1 cellular context compared by ENCODE assay signal in the genomic region with DNA sequence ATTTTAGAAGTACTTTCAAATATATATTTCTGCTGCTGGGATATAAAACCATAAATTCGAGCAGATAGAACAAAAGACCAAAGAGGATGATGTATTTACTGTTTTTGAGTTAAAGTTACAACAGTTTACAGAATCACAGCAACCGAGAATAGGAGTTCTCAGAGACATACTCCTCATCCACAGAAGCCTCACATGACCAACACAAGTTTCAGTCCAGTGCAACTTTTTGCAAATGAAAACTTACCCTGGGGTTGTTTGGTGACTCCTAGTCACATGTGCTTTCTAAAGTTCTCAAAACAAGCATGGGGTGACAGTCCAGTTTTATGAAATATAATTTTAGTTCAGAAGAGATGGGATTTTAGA.
TF ChIP-seq lines count a peak whose summit lies in the region.

No MANE protein-coding gene starts in this region.

TF ChIP-seq in GM12878, 131 proteins besides CTCF, POLR2A, EP300 and RAD21 (continued from another document and continues in another):
- TF ChIP-seq E2F4 (IDR thresholded peaks at IDR 0.05; ENCODE audit: low read depth, low read length): no peak
- TF ChIP-seq EZH2 (IDR thresholded peaks at IDR 0.05; ENCODE audit: borderline replicate concordance, control insufficient read depth, low read depth, low read length): no peak
- TF ChIP-seq TCF12 (IDR thresholded peaks at IDR 0.05; ENCODE audit: low read depth, low read length): 0 out of 2 replicates have a peak, but pooled peaks have one; percentile 6
- TF ChIP-seq MEF2A (IDR thresholded peaks at IDR 0.05; ENCODE audit: insufficient read depth, low read depth, low read length): no peak
- no peak for TF ChIP-seq LARP7 (IDR thresholded peaks at IDR 0.05)
- no peak for TF ChIP-seq SIX5 (IDR thresholded peaks at IDR 0.05; ENCODE audit: low read depth, low read length, severe bottlenecking)
- TF ChIP-seq RELA (IDR thresholded peaks at IDR 0.05; ENCODE audit: borderline replicate concordance, partially characterized antibody): no peak
- no peak for TF ChIP-seq ZNF24 (IDR thresholded peaks at IDR 0.05)
- no peak for TF ChIP-seq ZNF622 (IDR thresholded peaks at IDR 0.05)
- no peak for TF ChIP-seq RB1 (IDR thresholded peaks at IDR 0.05; ENCODE audit: borderline replicate concordance)
- TF ChIP-seq SMAD1 (IDR thresholded peaks at IDR 0.05; ENCODE audit: low read depth, partially characterized antibody): no peak
- TF ChIP-seq, protein P1, sequence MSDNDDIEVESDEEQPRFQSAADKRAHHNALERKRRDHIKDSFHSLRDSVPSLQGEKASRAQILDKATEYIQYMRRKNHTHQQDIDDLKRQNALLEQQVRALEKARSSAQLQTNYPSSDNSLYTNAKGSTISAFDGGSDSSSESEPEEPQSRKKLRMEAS (IDR thresholded peaks at IDR 0.05; ENCODE audit: low read depth, low read length): peak; percentile 41; the same call in 1 of the 2 replicates
- TF ChIP-seq ASH2L (IDR thresholded peaks at IDR 0.05; ENCODE audit: borderline replicate concordance, low read depth): no peak
- no peak for TF ChIP-seq CBFB (IDR thresholded peaks at IDR 0.05; ENCODE audit: low read depth)
- no peak for TF ChIP-seq ZBTB4 (CRISPR knock-in tag; IDR thresholded peaks at IDR 0.05)
- TF ChIP-seq SMARCA5 (IDR thresholded peaks at IDR 0.05): no peak
- TF ChIP-seq NBN (IDR thresholded peaks at IDR 0.05): no peak
- TF ChIP-seq PAX8 (IDR thresholded peaks at IDR 0.05): no peak
- no peak for TF ChIP-seq TARDBP (IDR thresholded peaks at IDR 0.05; ENCODE audit: borderline replicate concordance)
- TF ChIP-seq KAT2A (conservative IDR thresholded peaks at IDR 0.05; ENCODE audit: control insufficient read depth, low read depth, low read length): no peak
- TF ChIP-seq ZNF207 (IDR thresholded peaks at IDR 0.05; ENCODE audit: borderline replicate concordance): no peak
- no peak for TF ChIP-seq BCL11A (IDR thresholded peaks at IDR 0.05; ENCODE audit: low read depth, low read length)
- TF ChIP-seq CHD2 (IDR thresholded peaks at IDR 0.05; ENCODE audit: borderline replicate concordance, low read depth, low read length): no peak
- TF ChIP-seq EGR1 (IDR thresholded peaks at IDR 0.05; ENCODE audit: borderline replicate concordance in 1 of 2, low read depth in 2 of 2, low read length in 2 of 2): no peak
- TF ChIP-seq WRNIP1 (IDR thresholded peaks at IDR 0.05; ENCODE audit: borderline replicate concordance, low read depth, low read length): no peak
- no peak for TF ChIP-seq TCF3 (IDR thresholded peaks at IDR 0.05; ENCODE audit: borderline replicate concordance, insufficient read depth, low read depth, low read length)
- TF ChIP-seq HDGF (IDR thresholded peaks at IDR 0.05): no peak
- no peak for TF ChIP-seq IKZF1 (conservative IDR thresholded peaks at IDR 0.05)
- peak; percentile 52; the same call in 1 of the 2 replicates for TF ChIP-seq MXI1 (IDR thresholded peaks at IDR 0.05; ENCODE audit: low read depth, low read length)
- TF ChIP-seq ATF7 (IDR thresholded peaks at IDR 0.05; ENCODE audit: low read depth): peak; percentile 22; the same call in 1 of the 2 replicates
- no peak for TF ChIP-seq PAX5 (IDR thresholded peaks at IDR 0.05; ENCODE audit: borderline replicate concordance, low read depth, low read length)
- TF ChIP-seq SMAD5 (IDR thresholded peaks at IDR 0.05; ENCODE audit: low read depth): no peak
- TF ChIP-seq SMC3 (IDR thresholded peaks at IDR 0.05; ENCODE audit: borderline replicate concordance, low read length): no peak
- no peak for TF ChIP-seq NFYA (IDR thresholded peaks at IDR 0.05; ENCODE audit: borderline replicate concordance, low read depth, low read length)
- TF ChIP-seq SRF (IDR thresholded peaks at IDR 0.05; ENCODE audit: low read depth in 2 of 2, low read length in 2 of 2): no peak
- no peak for TF ChIP-seq ZSCAN29 (IDR thresholded peaks at IDR 0.05)
- no peak for TF ChIP-seq ZBED1 (IDR thresholded peaks at IDR 0.05; ENCODE audit: borderline replicate concordance)
- no peak for TF ChIP-seq BACH1 (IDR thresholded peaks at IDR 0.05; ENCODE audit: borderline replicate concordance)
- no peak for TF ChIP-seq FOXK2 (IDR thresholded peaks at IDR 0.05)
- TF ChIP-seq JUNB (IDR thresholded peaks at IDR 0.05): no peak
- no peak for TF ChIP-seq SUZ12 (IDR thresholded peaks at IDR 0.05; ENCODE audit: unreplicated experiment)
- TF ChIP-seq, protein P2, sequence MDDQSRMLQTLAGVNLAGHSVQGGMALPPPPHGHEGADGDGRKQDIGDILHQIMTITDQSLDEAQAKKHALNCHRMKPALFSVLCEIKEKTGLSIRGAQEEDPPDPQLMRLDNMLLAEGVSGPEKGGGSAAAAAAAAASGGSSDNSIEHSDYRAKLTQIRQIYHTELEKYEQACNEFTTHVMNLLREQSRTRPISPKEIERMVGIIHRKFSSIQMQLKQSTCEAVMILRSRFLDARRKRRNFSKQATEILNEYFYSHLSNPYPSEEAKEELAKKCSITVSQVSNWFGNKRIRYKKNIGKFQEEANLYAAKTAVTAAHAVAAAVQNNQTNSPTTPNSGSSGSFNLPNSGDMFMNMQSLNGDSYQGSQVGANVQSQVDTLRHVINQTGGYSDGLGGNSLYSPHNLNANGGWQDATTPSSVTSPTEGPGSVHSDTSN (IDR thresholded peaks at IDR 0.05; ENCODE audit: insufficient replicate concordance, low read depth, low read length): no peak
- TF ChIP-seq IRF4 (IDR thresholded peaks at IDR 0.05; ENCODE audit: low read depth, low read length): no peak
- no peak for TF ChIP-seq ZZZ3 (IDR thresholded peaks at IDR 0.05; ENCODE audit: control insufficient read depth, insufficient read length, low read depth)
- no peak for TF ChIP-seq MTA2 (IDR thresholded peaks at IDR 0.05; ENCODE audit: low read depth)
- TF ChIP-seq IKZF2 (IDR thresholded peaks at IDR 0.05): no peak
- TF ChIP-seq STAT1 (conservative IDR thresholded peaks at IDR 0.05): no peak
- TF ChIP-seq NR2C1 (IDR thresholded peaks at IDR 0.05): no peak
- TF ChIP-seq, protein P3, sequence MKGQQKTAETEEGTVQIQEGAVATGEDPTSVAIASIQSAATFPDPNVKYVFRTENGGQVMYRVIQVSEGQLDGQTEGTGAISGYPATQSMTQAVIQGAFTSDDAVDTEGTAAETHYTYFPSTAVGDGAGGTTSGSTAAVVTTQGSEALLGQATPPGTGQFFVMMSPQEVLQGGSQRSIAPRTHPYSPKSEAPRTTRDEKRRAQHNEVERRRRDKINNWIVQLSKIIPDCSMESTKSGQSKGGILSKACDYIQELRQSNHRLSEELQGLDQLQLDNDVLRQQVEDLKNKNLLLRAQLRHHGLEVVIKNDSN (IDR thresholded peaks at IDR 0.05; ENCODE audit: borderline replicate concordance, extremely low read length, insufficient read depth, low read depth, low read length): peak; percentile 39
- no peak for TF ChIP-seq JUND (IDR thresholded peaks at IDR 0.05; ENCODE audit: low read depth, low read length)
- peak; percentile 93 for TF ChIP-seq RAD51 (IDR thresholded peaks at IDR 0.05)
- no peak for TF ChIP-seq NR2F1 (conservative IDR thresholded peaks at IDR 0.05)
- TF ChIP-seq BRCA1 (IDR thresholded peaks at IDR 0.05; ENCODE audit: low read depth, low read length): no peak
- no peak for TF ChIP-seq HSF1 (IDR thresholded peaks at IDR 0.05; ENCODE audit: low read depth, low read length)
- peak; percentile 37 for TF ChIP-seq BCL3 (IDR thresholded peaks at IDR 0.05; ENCODE audit: borderline replicate concordance, insufficient read depth, low read depth, low read length, poor library complexity, severe bottlenecking)
- no peak for TF ChIP-seq SREBF1 (IDR thresholded peaks at IDR 0.05; ENCODE audit: low read length)
- TF ChIP-seq DPF2 (IDR thresholded peaks at IDR 0.05): no peak
- TF ChIP-seq, protein P4, sequence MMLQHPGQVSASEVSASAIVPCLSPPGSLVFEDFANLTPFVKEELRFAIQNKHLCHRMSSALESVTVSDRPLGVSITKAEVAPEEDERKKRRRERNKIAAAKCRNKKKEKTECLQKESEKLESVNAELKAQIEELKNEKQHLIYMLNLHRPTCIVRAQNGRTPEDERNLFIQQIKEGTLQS (IDR thresholded peaks at IDR 0.05; ENCODE audit: borderline replicate concordance, extremely low read depth, low read depth, low read length): 0 out of 2 replicates have a peak, but pooled peaks have one; percentile 41
- TF ChIP-seq RCOR1 (conservative IDR thresholded peaks at IDR 0.05; ENCODE audit: low read depth, low read length): no peak
- TF ChIP-seq TAF1 (IDR thresholded peaks at IDR 0.05; ENCODE audit: borderline replicate concordance, low read depth, low read length): no peak
- TF ChIP-seq, protein P5, sequence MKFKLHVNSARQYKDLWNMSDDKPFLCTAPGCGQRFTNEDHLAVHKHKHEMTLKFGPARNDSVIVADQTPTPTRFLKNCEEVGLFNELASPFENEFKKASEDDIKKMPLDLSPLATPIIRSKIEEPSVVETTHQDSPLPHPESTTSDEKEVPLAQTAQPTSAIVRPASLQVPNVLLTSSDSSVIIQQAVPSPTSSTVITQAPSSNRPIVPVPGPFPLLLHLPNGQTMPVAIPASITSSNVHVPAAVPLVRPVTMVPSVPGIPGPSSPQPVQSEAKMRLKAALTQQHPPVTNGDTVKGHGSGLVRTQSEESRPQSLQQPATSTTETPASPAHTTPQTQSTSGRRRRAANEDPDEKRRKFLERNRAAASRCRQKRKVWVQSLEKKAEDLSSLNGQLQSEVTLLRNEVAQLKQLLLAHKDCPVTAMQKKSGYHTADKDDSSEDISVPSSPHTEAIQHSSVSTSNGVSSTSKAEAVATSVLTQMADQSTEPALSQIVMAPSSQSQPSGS (IDR thresholded peaks at IDR 0.05; ENCODE audit: low read length): 0 out of 2 replicates have a peak, but pooled peaks have one; percentile 24
- TF ChIP-seq CREB1 (IDR thresholded peaks at IDR 0.05; ENCODE audit: low read depth): no peak
- TF ChIP-seq, protein P6, sequence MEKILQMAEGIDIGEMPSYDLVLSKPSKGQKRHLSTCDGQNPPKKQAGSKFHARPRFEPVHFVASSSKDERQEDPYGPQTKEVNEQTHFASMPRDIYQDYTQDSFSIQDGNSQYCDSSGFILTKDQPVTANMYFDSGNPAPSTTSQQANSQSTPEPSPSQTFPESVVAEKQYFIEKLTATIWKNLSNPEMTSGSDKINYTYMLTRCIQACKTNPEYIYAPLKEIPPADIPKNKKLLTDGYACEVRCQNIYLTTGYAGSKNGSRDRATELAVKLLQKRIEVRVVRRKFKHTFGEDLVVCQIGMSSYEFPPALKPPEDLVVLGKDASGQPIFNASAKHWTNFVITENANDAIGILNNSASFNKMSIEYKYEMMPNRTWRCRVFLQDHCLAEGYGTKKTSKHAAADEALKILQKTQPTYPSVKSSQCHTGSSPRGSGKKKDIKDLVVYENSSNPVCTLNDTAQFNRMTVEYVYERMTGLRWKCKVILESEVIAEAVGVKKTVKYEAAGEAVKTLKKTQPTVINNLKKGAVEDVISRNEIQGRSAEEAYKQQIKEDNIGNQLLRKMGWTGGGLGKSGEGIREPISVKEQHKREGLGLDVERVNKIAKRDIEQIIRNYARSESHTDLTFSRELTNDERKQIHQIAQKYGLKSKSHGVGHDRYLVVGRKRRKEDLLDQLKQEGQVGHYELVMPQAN (conservative IDR thresholded peaks at IDR 0.05): no peak
- no peak for TF ChIP-seq RBBP5 (conservative IDR thresholded peaks at IDR 0.05)
